ENCODE assay signal across 1 cellular context in genomic region chr20:266604-267562, GRCh38.
TF ChIP-seq lines count a peak whose summit lies in the region.

No MANE protein-coding gene starts in this region.

TF ChIP-seq in K562, 482 proteins besides CTCF, POLR2A, EP300 and RAD21 (continues in another document):
- peak; percentile 98 for TF ChIP-seq ZNF740 (CRISPR knock-in tag; IDR thresholded peaks at IDR 0.05)
- TF ChIP-seq ZNF740 (tag; IDR thresholded peaks at IDR 0.05) = peak in 1 of 2 experiments; percentile 81; a peak in 2 of 4 replicates
- TF ChIP-seq POLR2G (IDR thresholded peaks at IDR 0.05; ENCODE audit: low read depth, low read length) = peak; percentile 72
- peak; percentile 86 for TF ChIP-seq GABPB1 (CRISPR knock-in tag; IDR thresholded peaks at IDR 0.05)
- peak in 1 of 2 experiments; percentile 72; a peak in 2 of 4 replicates for TF ChIP-seq HDAC1 (IDR thresholded peaks at IDR 0.05)
- peak; percentile 51 for TF ChIP-seq ZKSCAN1 (IDR thresholded peaks at IDR 0.05; ENCODE audit: low read depth, low read length)
- peak; percentile 79 to 86 for TF ChIP-seq TRIM24 (IDR thresholded peaks at IDR 0.05)
- no peak for TF ChIP-seq NR2F6 (CRISPR knock-in tag; IDR thresholded peaks at IDR 0.05)
- TF ChIP-seq ZBTB11 (CRISPR knock-in tag; IDR thresholded peaks at IDR 0.05) = peak in 1 of 3 experiments; percentile 51; a peak in 1 of 6 replicates
- TF ChIP-seq RAD51 (IDR thresholded peaks at IDR 0.05; ENCODE audit: borderline replicate concordance, low read depth) = peak; percentile 51; the same call in 1 of the 2 replicates
- no peak for TF ChIP-seq PRPF4 (IDR thresholded peaks at IDR 0.05; ENCODE audit: insufficient read depth, low read depth, low read length, poor library complexity, severe bottlenecking)
- TF ChIP-seq TEAD1 (CRISPR knock-in tag; IDR thresholded peaks at IDR 0.05) = peak; percentile 49 to 98; a peak in 3 of 4 replicates
- peak; percentile 48; the same call in 1 of the 2 replicates for TF ChIP-seq KLF6 (CRISPR knock-in tag; IDR thresholded peaks at IDR 0.05; ENCODE audit: borderline replicate concordance)
- TF ChIP-seq NR1H2 (CRISPR knock-in tag; IDR thresholded peaks at IDR 0.05) = peak; percentile 95; the same call in 1 of the 2 replicates
- peak; percentile 92 for TF ChIP-seq VEZF1 (CRISPR knock-in tag; IDR thresholded peaks at IDR 0.05)
- no peak for TF ChIP-seq PTBP1 (IDR thresholded peaks at IDR 0.05; ENCODE audit: low read depth, low read length)
- no peak for TF ChIP-seq NFIX (CRISPR knock-in tag; IDR thresholded peaks at IDR 0.05; ENCODE audit: low read depth)
- TF ChIP-seq TFAM (CRISPR knock-in tag; conservative IDR thresholded peaks at IDR 0.05) = no peak
- TF ChIP-seq, protein P1, sequence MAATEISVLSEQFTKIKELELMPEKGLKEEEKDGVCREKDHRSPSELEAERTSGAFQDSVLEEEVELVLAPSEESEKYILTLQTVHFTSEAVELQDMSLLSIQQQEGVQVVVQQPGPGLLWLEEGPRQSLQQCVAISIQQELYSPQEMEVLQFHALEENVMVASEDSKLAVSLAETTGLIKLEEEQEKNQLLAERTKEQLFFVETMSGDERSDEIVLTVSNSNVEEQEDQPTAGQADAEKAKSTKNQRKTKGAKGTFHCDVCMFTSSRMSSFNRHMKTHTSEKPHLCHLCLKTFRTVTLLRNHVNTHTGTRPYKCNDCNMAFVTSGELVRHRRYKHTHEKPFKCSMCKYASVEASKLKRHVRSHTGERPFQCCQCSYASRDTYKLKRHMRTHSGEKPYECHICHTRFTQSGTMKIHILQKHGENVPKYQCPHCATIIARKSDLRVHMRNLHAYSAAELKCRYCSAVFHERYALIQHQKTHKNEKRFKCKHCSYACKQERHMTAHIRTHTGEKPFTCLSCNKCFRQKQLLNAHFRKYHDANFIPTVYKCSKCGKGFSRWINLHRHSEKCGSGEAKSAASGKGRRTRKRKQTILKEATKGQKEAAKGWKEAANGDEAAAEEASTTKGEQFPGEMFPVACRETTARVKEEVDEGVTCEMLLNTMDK (IDR thresholded peaks at IDR 0.05; ENCODE audit: borderline replicate concordance, insufficient read depth, low read depth, low read length, poor library complexity, severe bottlenecking) = peak; percentile 27
- TF ChIP-seq, protein P2, sequence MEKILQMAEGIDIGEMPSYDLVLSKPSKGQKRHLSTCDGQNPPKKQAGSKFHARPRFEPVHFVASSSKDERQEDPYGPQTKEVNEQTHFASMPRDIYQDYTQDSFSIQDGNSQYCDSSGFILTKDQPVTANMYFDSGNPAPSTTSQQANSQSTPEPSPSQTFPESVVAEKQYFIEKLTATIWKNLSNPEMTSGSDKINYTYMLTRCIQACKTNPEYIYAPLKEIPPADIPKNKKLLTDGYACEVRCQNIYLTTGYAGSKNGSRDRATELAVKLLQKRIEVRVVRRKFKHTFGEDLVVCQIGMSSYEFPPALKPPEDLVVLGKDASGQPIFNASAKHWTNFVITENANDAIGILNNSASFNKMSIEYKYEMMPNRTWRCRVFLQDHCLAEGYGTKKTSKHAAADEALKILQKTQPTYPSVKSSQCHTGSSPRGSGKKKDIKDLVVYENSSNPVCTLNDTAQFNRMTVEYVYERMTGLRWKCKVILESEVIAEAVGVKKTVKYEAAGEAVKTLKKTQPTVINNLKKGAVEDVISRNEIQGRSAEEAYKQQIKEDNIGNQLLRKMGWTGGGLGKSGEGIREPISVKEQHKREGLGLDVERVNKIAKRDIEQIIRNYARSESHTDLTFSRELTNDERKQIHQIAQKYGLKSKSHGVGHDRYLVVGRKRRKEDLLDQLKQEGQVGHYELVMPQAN (IDR thresholded peaks at IDR 0.05; ENCODE audit: borderline replicate concordance) = 0 out of 2 replicates have a peak, but pooled peaks have one; percentile 63
- TF ChIP-seq MYC (IDR thresholded peaks at IDR 0.05; ENCODE audit: low read depth, low read length) = peak; percentile 91
- peak; percentile 83 for TF ChIP-seq MYC (CRISPR knock-in tag; IDR thresholded peaks at IDR 0.05; ENCODE audit: borderline replicate concordance, low read depth)
- TF ChIP-seq MTA3 (IDR thresholded peaks at IDR 0.05; ENCODE audit: borderline replicate concordance) = peak; percentile 76; the same call in 1 of the 2 replicates
- TF ChIP-seq ZKSCAN8 (CRISPR knock-in tag; IDR thresholded peaks at IDR 0.05) = 0 out of 2 replicates have a peak, but pooled peaks have one; percentile 77
- TF ChIP-seq, protein P3, sequence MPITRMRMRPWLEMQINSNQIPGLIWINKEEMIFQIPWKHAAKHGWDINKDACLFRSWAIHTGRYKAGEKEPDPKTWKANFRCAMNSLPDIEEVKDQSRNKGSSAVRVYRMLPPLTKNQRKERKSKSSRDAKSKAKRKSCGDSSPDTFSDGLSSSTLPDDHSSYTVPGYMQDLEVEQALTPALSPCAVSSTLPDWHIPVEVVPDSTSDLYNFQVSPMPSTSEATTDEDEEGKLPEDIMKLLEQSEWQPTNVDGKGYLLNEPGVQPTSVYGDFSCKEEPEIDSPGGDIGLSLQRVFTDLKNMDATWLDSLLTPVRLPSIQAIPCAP (CRISPR knock-in tag; IDR thresholded peaks at IDR 0.05; ENCODE audit: borderline replicate concordance) = peak; percentile 68; the same call in 1 of the 2 replicates
- no peak for TF ChIP-seq ZBTB5 (IDR thresholded peaks at IDR 0.05)
- TF ChIP-seq SUPT5H (IDR thresholded peaks at IDR 0.05) = peak; percentile 64
- TF ChIP-seq ZNF431 (CRISPR knock-in tag; IDR thresholded peaks at IDR 0.05) = peak; percentile 87
- TF ChIP-seq CEBPB (tag; IDR thresholded peaks at IDR 0.05) = peak; percentile 47; the same call in 1 of the 2 replicates
- TF ChIP-seq, protein P4, sequence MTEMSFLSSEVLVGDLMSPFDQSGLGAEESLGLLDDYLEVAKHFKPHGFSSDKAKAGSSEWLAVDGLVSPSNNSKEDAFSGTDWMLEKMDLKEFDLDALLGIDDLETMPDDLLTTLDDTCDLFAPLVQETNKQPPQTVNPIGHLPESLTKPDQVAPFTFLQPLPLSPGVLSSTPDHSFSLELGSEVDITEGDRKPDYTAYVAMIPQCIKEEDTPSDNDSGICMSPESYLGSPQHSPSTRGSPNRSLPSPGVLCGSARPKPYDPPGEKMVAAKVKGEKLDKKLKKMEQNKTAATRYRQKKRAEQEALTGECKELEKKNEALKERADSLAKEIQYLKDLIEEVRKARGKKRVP (CRISPR knock-in tag; IDR thresholded peaks at IDR 0.05) = 0 out of 2 replicates have a peak, but pooled peaks have one; percentile 13
